ENCODE assay signal across 1 cellular context in the genomic region with DNA sequence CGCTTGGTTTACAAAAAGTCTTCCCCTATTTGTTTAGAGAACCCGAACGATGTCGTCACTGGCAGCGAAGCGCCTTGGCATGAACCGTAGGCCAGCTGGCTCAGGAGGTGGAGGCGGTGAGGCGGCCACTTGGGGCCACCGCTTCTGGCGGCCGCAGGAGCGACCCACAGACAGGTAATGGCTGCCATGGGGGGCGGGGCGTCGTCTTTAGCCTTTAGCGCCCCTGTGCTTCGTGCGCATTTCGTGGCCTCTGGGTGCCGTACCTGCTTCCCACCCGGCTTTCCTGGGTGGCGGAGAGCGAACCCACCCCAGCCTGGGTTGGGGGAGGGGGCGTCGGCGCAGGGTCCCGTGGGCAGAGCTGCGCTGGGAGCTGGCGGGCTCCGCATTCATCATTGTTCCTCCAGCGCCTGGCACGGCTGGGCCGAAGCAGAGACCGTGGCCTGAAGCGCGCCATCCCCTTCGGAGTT.
TF ChIP-seq lines count a peak whose summit lies in the region.

No MANE protein-coding gene starts in this region.

TF ChIP-seq in WTC11, 78 proteins besides CTCF, POLR2A, EP300 and RAD21 (continued from another document):
- TF ChIP-seq, protein P1, sequence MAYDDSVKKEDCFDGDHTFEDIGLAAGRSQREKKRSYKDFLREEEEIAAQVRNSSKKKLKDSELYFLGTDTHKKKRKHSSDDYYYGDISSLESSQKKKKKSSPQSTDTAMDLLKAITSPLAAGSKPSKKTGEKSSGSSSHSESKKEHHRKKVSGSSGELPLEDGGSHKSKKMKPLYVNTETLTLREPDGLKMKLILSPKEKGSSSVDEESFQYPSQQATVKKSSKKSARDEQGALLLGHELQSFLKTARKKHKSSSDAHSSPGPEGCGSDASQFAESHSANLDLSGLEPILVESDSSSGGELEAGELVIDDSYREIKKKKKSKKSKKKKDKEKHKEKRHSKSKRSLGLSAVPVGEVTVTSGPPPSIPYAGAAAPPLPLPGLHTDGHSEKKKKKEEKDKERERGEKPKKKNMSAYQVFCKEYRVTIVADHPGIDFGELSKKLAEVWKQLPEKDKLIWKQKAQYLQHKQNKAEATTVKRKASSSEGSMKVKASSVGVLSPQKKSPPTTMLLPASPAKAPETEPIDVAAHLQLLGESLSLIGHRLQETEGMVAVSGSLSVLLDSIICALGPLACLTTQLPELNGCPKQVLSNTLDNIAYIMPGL (CRISPR knock-in tag; IDR thresholded peaks at IDR 0.05) = peak; percentile 26; the same call in 1 of the 2 replicates
- no peak for TF ChIP-seq IRF2 (CRISPR knock-in tag; IDR thresholded peaks at IDR 0.05; ENCODE audit: borderline replicate concordance, low read depth)
- TF ChIP-seq SP1 (CRISPR knock-in tag; conservative IDR thresholded peaks at IDR 0.05) = no peak
- no peak for TF ChIP-seq ZNF396 (CRISPR knock-in tag; IDR thresholded peaks at IDR 0.05; ENCODE audit: borderline replicate concordance)
- no peak for TF ChIP-seq ELF4 (CRISPR knock-in tag; IDR thresholded peaks at IDR 0.05; ENCODE audit: low read depth)
- TF ChIP-seq, protein P2, sequence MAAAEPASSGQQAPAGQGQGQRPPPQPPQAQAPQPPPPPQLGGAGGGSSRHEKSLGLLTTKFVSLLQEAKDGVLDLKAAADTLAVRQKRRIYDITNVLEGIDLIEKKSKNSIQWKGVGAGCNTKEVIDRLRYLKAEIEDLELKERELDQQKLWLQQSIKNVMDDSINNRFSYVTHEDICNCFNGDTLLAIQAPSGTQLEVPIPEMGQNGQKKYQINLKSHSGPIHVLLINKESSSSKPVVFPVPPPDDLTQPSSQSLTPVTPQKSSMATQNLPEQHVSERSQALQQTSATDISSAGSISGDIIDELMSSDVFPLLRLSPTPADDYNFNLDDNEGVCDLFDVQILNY (CRISPR knock-in tag; IDR thresholded peaks at IDR 0.05) = no peak
- TF ChIP-seq, protein P3, sequence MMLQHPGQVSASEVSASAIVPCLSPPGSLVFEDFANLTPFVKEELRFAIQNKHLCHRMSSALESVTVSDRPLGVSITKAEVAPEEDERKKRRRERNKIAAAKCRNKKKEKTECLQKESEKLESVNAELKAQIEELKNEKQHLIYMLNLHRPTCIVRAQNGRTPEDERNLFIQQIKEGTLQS (CRISPR knock-in tag; conservative IDR thresholded peaks at IDR 0.05) = no peak
- TF ChIP-seq ETV6 (CRISPR knock-in tag; IDR thresholded peaks at IDR 0.05) = 0 out of 2 replicates have a peak, but pooled peaks have one; percentile 37
- TF ChIP-seq CREB1 (CRISPR knock-in tag; IDR thresholded peaks at IDR 0.05) = no peak
